ENCODE assay signal across 9 cellular contexts in the genomic region with DNA sequence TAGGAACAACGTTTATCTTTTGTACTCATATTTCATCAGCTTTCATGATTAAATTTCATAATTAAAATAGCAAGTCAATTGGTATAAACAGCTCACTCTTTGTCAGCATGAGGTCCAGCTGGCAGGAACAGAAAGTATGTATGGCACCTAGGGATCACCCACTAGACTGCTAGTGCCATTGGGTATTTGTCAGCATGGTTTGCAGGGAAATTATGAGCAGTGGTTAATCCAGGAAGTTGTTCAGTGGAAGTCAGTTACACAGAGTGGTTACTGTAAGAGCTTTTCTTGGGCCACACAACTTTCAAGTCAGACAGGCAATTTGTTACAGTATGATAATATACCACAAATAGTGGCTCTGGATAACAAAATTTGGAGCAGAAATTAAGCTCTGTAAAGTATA.
DNase-seq lines count a peak whose midpoint lies in the region; ATAC-seq and TF ChIP-seq lines count a peak whose summit lies in the region.
"Had no signal": no experiment of that assay in that cellular context is flagged by ENCODE, and none has a peak within 500 bp of the region (broad histone marks: within the 10 kb centered on the region; RNA-seq: fewer than 3 reads in every experiment).

No MANE protein-coding gene starts in this region.

- H3K36me3 Mint-ChIP-seq in activated T-cell treated with anti-CD3 and anti-CD28 coated beads, Interleukin-2, amount 50 U/mL, for 4 hours (ENCODE audit: insufficient read depth), result peaks cover 18% of the 10 kb centered on the region
- peaks cover 9% of the 10 kb centered on the region for H3K36me3 Mint-ChIP-seq in osteocyte (ENCODE audit: unreplicated experiment)

- H3K4me2 ChIP-seq in PC-3 (ENCODE audit: low read length), result peak overlapping the region; percentile 11

- H3K9ac ChIP-seq in PC-3 (ENCODE audit: low read length), result no peak overlapping the region

- H3K9me3 Mint-ChIP-seq in activated T-cell treated with anti-CD3 and anti-CD28 coated beads, Interleukin-2, amount 50 U/mL, for 4 hours, result no peaks in the 10 kb centered on the region
- H3K9me3 Mint-ChIP-seq in osteocyte (ENCODE audit: unreplicated experiment), result no peaks in the 10 kb centered on the region

- H3K4me3 Mint-ChIP-seq in activated T-cell treated with anti-CD3 and anti-CD28 coated beads, Interleukin-2, amount 50 U/mL, for 4 hours, result no peak overlapping the region
- H3K4me3 Mint-ChIP-seq in osteocyte (ENCODE audit: unreplicated experiment), result no peak overlapping the region

- no peak overlapping the region for H3K27ac Mint-ChIP-seq in osteocyte (ENCODE audit: unreplicated experiment)

- CTCF ChIA-PET in PC-3 (lab: Charles Lee), result no interaction called here

- H3K27ac ChIP-seq in PC-3 (ENCODE audit: low read length), result 0 out of 2 replicates have a peak overlapping the region, but pooled peaks have one; percentile 0

- H2AFZ ChIP-seq in PC-3 (ENCODE audit: low read length), result no peak overlapping the region

- peaks cover 5% of the 10 kb centered on the region for H3K36me3 ChIP-seq in PC-3 (ENCODE audit: low read depth, low read length)

- peak; percentile 72 to 82 for ATAC-seq in activated T-cell treated with anti-CD3 and anti-CD28 coated beads, Interleukin-2, amount 50 U/mL, for 4 hours
- ATAC-seq in PC-3 (peak; percentile 95), GM19463 (IDR thresholded peaks at IDR 0.05; ENCODE audit: unreplicated experiment) (no peak)
- ATAC-seq in stimulated activated naive CD8-positive, alpha-beta T cell treated with anti-CD3 and anti-CD28 coated beads, Interleukin-15, Interleukin-2, amounts not matched to agents 100 U/mL and 50 U/mL, for 24 hours, result peak; percentile 90

- DNase-seq in activated T-cell treated with anti-CD3 and anti-CD28 coated beads, Interleukin-2, amount 50 U/mL, for 4 hours, result no peak
- no peak for DNase-seq in activated T-cell treated with anti-CD3 and anti-CD28 coated beads for 4 hours
- DNase-seq in PC-3, result peak; percentile 66
- DNase-seq in choroid plexus epithelial cell (ENCODE audit: low read depth), result peak; percentile 72
- DNase-seq in stimulated activated naive CD8-positive, alpha-beta T cell treated with anti-CD3 and anti-CD28 coated beads, Interleukin-15, Interleukin-2, amounts not matched to agents 100 U/mL and 50 U/mL, for 24 hours, result no peak
- DNase-seq in OCI-M1 (lab: John Stamatoyannopoulos, UW), result no peak
- no peak for DNase-seq in osteocyte (ENCODE audit: extremely low spot score, unreplicated experiment)

- H3K79me2 ChIP-seq in PC-3 (ENCODE audit: low read length), result peaks cover 37% of the 10 kb centered on the region

- TF ChIP-seq CTCF in PC-3 (conservative IDR thresholded peaks at IDR 0.05; ENCODE audit: low read depth, low read length) (no peak), choroid plexus epithelial cell (conservative IDR thresholded peaks at IDR 0.05; ENCODE audit: low read depth, low read length) (no peak), osteocyte (IDR thresholded peaks at IDR 0.05) (no peak)

- peaks cover 15% of the 10 kb centered on the region for H3K4me1 ChIP-seq in PC-3 (ENCODE audit: insufficient read depth, low read length)

- peaks cover 38% of the 10 kb centered on the region for H3K4me1 Mint-ChIP-seq in activated T-cell treated with anti-CD3 and anti-CD28 coated beads, Interleukin-2, amount 50 U/mL, for 4 hours (ENCODE audit: low read depth)
- peaks cover 24% of the 10 kb centered on the region for H3K4me1 Mint-ChIP-seq in osteocyte (ENCODE audit: unreplicated experiment)

- H3K9me3 ChIP-seq in PC-3 (ENCODE audit: low read length), result no peaks in the 10 kb centered on the region

- no TSS peak for BruUV-seq in PC-3 (replicated peaks; lab: Mats Ljungman, UMichigan)

- no peaks in the 10 kb centered on the region for H3K27me3 ChIP-seq in PC-3 (ENCODE audit: low read length)

- H3K9me2 ChIP-seq in PC-3 (replicated peaks; ENCODE audit: low read length), result no peaks in the 10 kb centered on the region

- intact Hi-C loops in PC-3 (cut with micrococcal nuclease), result loop anchor here (5.0 kb wide), 1 partner anchor 270 kb away; the partner anchor contains the start of gene SIPA1L1

- no peaks in the 10 kb centered on the region for H3F3A ChIP-seq in PC-3 (ENCODE audit: low read length, unreplicated experiment)

- no peaks in the 10 kb centered on the region for H3K27me3 Mint-ChIP-seq in activated T-cell treated with anti-CD3 and anti-CD28 coated beads, Interleukin-2, amount 50 U/mL, for 4 hours (ENCODE audit: low read depth)
- H3K27me3 Mint-ChIP-seq in osteocyte (ENCODE audit: unreplicated experiment), result no peaks in the 10 kb centered on the region

- H3K4me3 ChIP-seq in PC-3 (ENCODE audit: low read length), result no peak overlapping the region
- H3K4me3 ChIP-seq in choroid plexus epithelial cell (ENCODE audit: low read depth, low read length), result no peak overlapping the region
- H3K4me3 ChIP-seq: K562 had no signal

- no peaks in the 10 kb centered on the region for H4K20me1 ChIP-seq in PC-3 (ENCODE audit: low read length)

- POLR2A ChIA-PET in PC-3 (lab: Charles Lee; ENCODE audit: unreplicated experiment), result interaction anchor here (0.6 to 0.7 kb wide), 3 partner anchors 28 to 266 kb away, joined by 3 to 5 read pairs (median 4); no protein-coding TSS in a partner anchor

Comparison
In these comparisons a context has a peak if more than half of its experiments do, and no peak if none do; other contexts are left out.
1. DNase-seq: peak in PC-3 (single experiment) and choroid plexus epithelial cell (single experiment); none in activated T-cell treated with anti-CD3 and anti-CD28 coated beads, Interleukin-2, amount 50 U/mL, for 4 hours (single experiment), activated T-cell treated with anti-CD3 and anti-CD28 coated beads for 4 hours (single experiment), stimulated activated naive CD8-positive, alpha-beta T cell treated with anti-CD3 and anti-CD28 coated beads, Interleukin-15, Interleukin-2, amounts not matched to agents 100 U/mL and 50 U/mL, for 24 hours (single experiment), OCI-M1 (single experiment) and osteocyte (single experiment).